23 cellular contexts compared by ENCODE assay signal in the genomic region with DNA sequence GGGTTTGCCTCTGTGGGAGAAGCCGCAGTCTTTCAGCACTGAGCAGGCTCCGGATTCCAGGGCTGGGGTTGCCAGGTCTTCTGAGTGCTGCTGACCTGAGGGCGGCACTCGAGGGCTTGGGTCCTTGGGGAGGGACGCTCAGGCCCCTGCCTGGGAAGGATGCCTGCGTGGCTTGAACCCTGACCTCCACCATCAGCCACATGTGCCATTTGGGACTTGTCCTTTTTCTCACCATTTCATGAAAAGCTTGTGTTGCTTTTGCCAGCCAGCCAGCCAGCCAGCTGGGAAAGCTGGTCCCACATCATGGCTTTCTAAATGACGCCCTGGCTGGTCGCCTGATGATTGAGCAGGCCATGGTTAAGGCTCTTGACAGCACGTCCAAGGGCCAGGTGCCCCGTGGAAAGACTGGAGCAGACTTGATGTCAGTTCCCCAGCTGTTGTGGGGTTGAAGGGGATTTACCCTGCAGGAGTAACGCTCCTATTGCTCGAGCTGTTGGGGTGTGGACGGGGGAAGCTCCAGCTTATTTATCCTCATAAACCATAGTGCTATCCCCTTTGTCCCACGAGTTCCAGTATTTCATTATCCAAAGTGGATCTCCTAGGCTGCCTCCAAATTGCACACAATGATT.
"Had no signal": no experiment of that assay in that cellular context is flagged by ENCODE, and none has a peak within 500 bp of the region (broad histone marks: within the 10 kb centered on the region; RNA-seq: fewer than 3 reads in every experiment).

No MANE protein-coding gene starts in this region.

- H3K79me2 ChIP-seq: parathyroid adenoma had no signal

- H3K27me3 ChIP-seq: heart left ventricle, neutrophil, right lobe of liver, testis, upper lobe of left lung had no signal

- H3K36me3 ChIP-seq: heart left ventricle, neutrophil, right lobe of liver, upper lobe of left lung had no signal

- H2AFZ ChIP-seq: parathyroid adenoma had no signal

- H3K9me3 ChIP-seq: heart left ventricle, neutrophil, testis, upper lobe of left lung had no signal

- DNase-seq: activated CD4-positive, alpha-beta memory T cell treated with anti-CD3 and anti-CD28 coated beads for 36 hours; activated CD4-positive, alpha-beta T cell treated with anti-CD3 and anti-CD28 coated beads for 48 hours; activated CD4-positive, CD25-positive, alpha-beta regulatory T cell; activated effector memory CD4-positive, alpha-beta T cell treated with Interleukin-2 at 50 U/mL for 16 hours; activated naive CD4-positive, alpha-beta T cell treated with anti-CD3 and anti-CD28 coated beads for 36 hours; activated naive CD8-positive, alpha-beta T cell treated with anti-CD3 and anti-CD28 coated beads, Interleukin-2, amount 10 ng/mL, durations not matched to agents 7 days and 5 days; activated T-cell treated with anti-CD3 and anti-CD28 coated beads, Interleukin-2, amount 50 U/mL, for 72 hours; cerebellar nuclear complex; heart left ventricle; left ventricle myocardium superior; mammary epithelial cell; natural killer cell; right lobe of liver; small intestine; stimulated activated CD4-positive, alpha-beta T cell treated with anti-CD3 and anti-CD28 coated beads, Interleukin-15, amount 100 ng/mL, for 24 hours; T-helper 1 cell; testis; upper lobe of left lung had no signal

- ATAC-seq: activated T-cell treated with anti-CD3 and anti-CD28 coated beads, Interleukin-2, amount 50 U/mL, for 72 hours; heart left ventricle; left ventricle myocardium superior; natural killer cell; right lobe of liver; stimulated activated memory B cell treated with anti-CD40 and anti-IgM and Interleukin-4, amounts not matched to agents 10 μg/mL and 1 μg/mL and 100 μg/mL, for 72 hours had no signal

- H3K27ac ChIP-seq: coronary artery, heart left ventricle, neutrophil, parathyroid adenoma, right lobe of liver, testis, upper lobe of left lung had no signal

- H3K4me3 ChIP-seq: coronary artery, heart left ventricle, right lobe of liver, testis, upper lobe of left lung had no signal

- H3K9ac ChIP-seq: parathyroid adenoma had no signal

- H3K4me1 ChIP-seq: heart left ventricle, upper lobe of left lung had no signal

- FAIRE-seq: islet of Langerhans, small intestine had no signal
